Comparison of ENCODE assay signal across 8 cellular contexts in genomic region chr3:133037440-133037839, GRCh38. TPM values are rescaled to one million over a fixed set of nuclear protein-coding genes. Genes with fewer than 3 reads are reported as not detected.
DNase-seq lines count a peak whose midpoint lies in the region; ATAC-seq and TF ChIP-seq lines count a peak whose summit lies in the region.

No MANE protein-coding gene starts in this region.

- no TSS peak for BruUV-seq in Caco-2 (replicated peaks; lab: Mats Ljungman, UMichigan)

- TF ChIP-seq POLR2A in sigmoid colon (IDR thresholded peaks at IDR 0.05): no peak

- no peaks in the 10 kb centered on the region for H3K9me2 ChIP-seq in GM23338 (ENCODE audit: insufficient read depth)

- H3K4me3 Mint-ChIP-seq in GM23338 (peak overlapping the region; percentile 75), Caco-2 (ENCODE audit: unreplicated experiment) (no peak overlapping the region)

- TF ChIP-seq EP300 in sigmoid colon (IDR thresholded peaks at IDR 0.05): no peak

- peak overlapping the region; percentile 3 for H2AFZ ChIP-seq in GM23338

- intact Hi-C loops in sigmoid colon (cut with DNase I) (loop anchor here (2.0 kb wide), 1 partner anchor 311 kb away; no protein-coding TSS in a partner anchor), Caco-2 (cut with micrococcal nuclease; ENCODE audit: unreplicated experiment) (no loop called here)

- H3K27ac ChIP-seq in GM23338 (ENCODE audit: low read depth) (no peak overlapping the region), sigmoid colon (no peak overlapping the region)

- 75 to 84% methylated on average over 9 of the region's 9 CpGs for WGBS in sigmoid colon, 2 donors

- CTCF ChIA-PET in Caco-2 (lab: Charles Lee): no interaction called here

- H3K4me1 ChIP-seq in GM23338 (ENCODE audit: insufficient read depth): peaks cover 35% of the 10 kb centered on the region
- peaks cover 0 to 22% (median 20%) of the 10 kb centered on the region in 4 donors for H3K4me1 ChIP-seq in sigmoid colon
- no peaks in the 10 kb centered on the region for H3K4me1 ChIP-seq in Caco-2
- no peaks in the 10 kb centered on the region for H3K4me1 ChIP-seq in HAP-1

- H3K9me3 Mint-ChIP-seq in GM23338: peaks cover 4% of the 10 kb centered on the region; the same call in 2 of the 3 replicates
- no peaks in the 10 kb centered on the region for H3K9me3 Mint-ChIP-seq in Caco-2 (ENCODE audit: unreplicated experiment)

- no peak for ATAC-seq in GM23338

- DNase-seq in GM23338 (ENCODE audit: low spot score): no peak
- DNase-seq in NCI-H345 (lab: John Stamatoyannopoulos, UW): peak; percentile 57
- DNase-seq in epithelial cell of proximal tubule (ENCODE audit: low read depth): no peak
- no peak for DNase-seq in sigmoid colon
- no peak for DNase-seq in Caco-2
- no peak for DNase-seq in NCI-H446 treated with DMSO at 0.1 percent for 48 hours (lab: John Stamatoyannopoulos, UW)
- DNase-seq in HAP-1 (ENCODE audit: low spot score in 2 of 2): no peak
- no peak for DNase-seq in cortex of kidney (lab: John Stamatoyannopoulos, UW)

- in situ Hi-C loops in HAP-1 (cut with MboI; ENCODE audit: low sequenced_read_pairs): loop anchor here (25.0 kb wide), 1 partner anchor 300 kb away; no protein-coding TSS in a partner anchor

- TF ChIP-seq CTCF in GM23338 (conservative IDR thresholded peaks at IDR 0.05; ENCODE audit: low read depth in 2 of 2) (no peak), epithelial cell of proximal tubule (conservative IDR thresholded peaks at IDR 0.05; ENCODE audit: low read depth, low read length) (no peak), sigmoid colon (IDR thresholded peaks at IDR 0.05) (no peak), Caco-2 (IDR thresholded peaks at IDR 0.05; ENCODE audit: insufficient read depth in 1 of 2, low read depth in 1 of 2, low read length in 1 of 2, severe bottlenecking in 1 of 2, unreplicated experiment in 1 of 2) (no peak)

- no peaks in the 10 kb centered on the region for H3K36me3 ChIP-seq in GM23338 (ENCODE audit: insufficient read depth)
- H3K36me3 ChIP-seq in sigmoid colon: no peaks in the 10 kb centered on the region
- H3K36me3 ChIP-seq in Caco-2 (ENCODE audit: control insufficient read depth, insufficient read depth, low read length): no peaks in the 10 kb centered on the region
- no peaks in the 10 kb centered on the region for H3K36me3 ChIP-seq in HAP-1 (replicated peaks)

- H3K27ac Mint-ChIP-seq in GM23338 (peak overlapping the region; percentile 93), Caco-2 (ENCODE audit: unreplicated experiment) (no peak overlapping the region)

- POLR2A ChIA-PET in Caco-2 (lab: Charles Lee): no interaction called here

- H3K27me3 ChIP-seq in GM23338 (ENCODE audit: insufficient read depth): peaks cover 21% of the 10 kb centered on the region
- H3K27me3 ChIP-seq in sigmoid colon: peaks cover 0 to 29% (median 12%) of the 10 kb centered on the region in 3 donors
- 0 out of 2 replicates have a peak, but pooled peaks cover 1% of the 10 kb centered on the region for H3K27me3 ChIP-seq in Caco-2 (replicated peaks; ENCODE audit: control insufficient read depth, insufficient read depth, low read length)
- H3K27me3 ChIP-seq in HAP-1 (ENCODE audit: low read depth): peaks cover 42% of the 10 kb centered on the region

- H4K20me1 ChIP-seq in GM23338 (replicated peaks; ENCODE audit: insufficient read depth): no peaks in the 10 kb centered on the region

- H3K27me3 Mint-ChIP-seq in GM23338 (ENCODE audit: insufficient read depth, low read depth, poor library complexity) (peaks cover 14% of the 10 kb centered on the region), Caco-2 (ENCODE audit: insufficient read depth, unreplicated experiment) (peaks cover 8% of the 10 kb centered on the region)

- H3K4me3 ChIP-seq in GM23338 (peak overlapping the region; percentile 86), epithelial cell of proximal tubule (ENCODE audit: low read depth, low read length) (peak overlapping the region; percentile 59), sigmoid colon (peak overlapping the region in 3 of 4 donors; percentile 58 to 66 (median 61)), Caco-2 (ENCODE audit: low read depth, low read length) (no peak overlapping the region), HAP-1 (no peak overlapping the region)

- H3K4me1 Mint-ChIP-seq in GM23338: peaks cover 46% of the 10 kb centered on the region
- H3K4me1 Mint-ChIP-seq in Caco-2 (ENCODE audit: low read depth, unreplicated experiment): no peaks in the 10 kb centered on the region

- H3F3A ChIP-seq in GM23338 (replicated peaks; ENCODE audit: low read depth): no peaks in the 10 kb centered on the region

- H3K79me2 ChIP-seq in GM23338 (replicated peaks; ENCODE audit: insufficient read depth): peaks cover 13% of the 10 kb centered on the region

- H3K4me2 ChIP-seq in GM23338: peak overlapping the region; percentile 96

- H3K36me3 Mint-ChIP-seq in GM23338 (ENCODE audit: low read depth) (0 out of 3 replicates have a peak, but pooled peaks cover 3% of the 10 kb centered on the region), Caco-2 (ENCODE audit: insufficient read depth, unreplicated experiment) (no peaks in the 10 kb centered on the region)

- no peaks in the 10 kb centered on the region for H3K9me3 ChIP-seq in sigmoid colon
- no peaks in the 10 kb centered on the region for H3K9me3 ChIP-seq in Caco-2
- H3K9me3 ChIP-seq in HAP-1: no peaks in the 10 kb centered on the region

TF ChIP-seq in GM23338, 12 proteins besides CTCF, POLR2A, EP300 and RAD21 (continues in another document):
- TF ChIP-seq ZNF331 (CRISPR knock-in tag; IDR thresholded peaks at IDR 0.05; ENCODE audit: low read depth) (no peak), EZH2phosphoT487 (IDR thresholded peaks at IDR 0.05; ENCODE audit: unreplicated experiment) (no peak), STAT1 (IDR thresholded peaks at IDR 0.05; ENCODE audit: unreplicated experiment) (no peak), EZH2 (IDR thresholded peaks at IDR 0.05; ENCODE audit: low read depth, unreplicated experiment) (no peak), JUNB (IDR thresholded peaks at IDR 0.05; ENCODE audit: unreplicated experiment) (no peak), NANOG (IDR thresholded peaks at IDR 0.05; ENCODE audit: borderline replicate concordance) (no peak)
- TF ChIP-seq, protein P1, sequence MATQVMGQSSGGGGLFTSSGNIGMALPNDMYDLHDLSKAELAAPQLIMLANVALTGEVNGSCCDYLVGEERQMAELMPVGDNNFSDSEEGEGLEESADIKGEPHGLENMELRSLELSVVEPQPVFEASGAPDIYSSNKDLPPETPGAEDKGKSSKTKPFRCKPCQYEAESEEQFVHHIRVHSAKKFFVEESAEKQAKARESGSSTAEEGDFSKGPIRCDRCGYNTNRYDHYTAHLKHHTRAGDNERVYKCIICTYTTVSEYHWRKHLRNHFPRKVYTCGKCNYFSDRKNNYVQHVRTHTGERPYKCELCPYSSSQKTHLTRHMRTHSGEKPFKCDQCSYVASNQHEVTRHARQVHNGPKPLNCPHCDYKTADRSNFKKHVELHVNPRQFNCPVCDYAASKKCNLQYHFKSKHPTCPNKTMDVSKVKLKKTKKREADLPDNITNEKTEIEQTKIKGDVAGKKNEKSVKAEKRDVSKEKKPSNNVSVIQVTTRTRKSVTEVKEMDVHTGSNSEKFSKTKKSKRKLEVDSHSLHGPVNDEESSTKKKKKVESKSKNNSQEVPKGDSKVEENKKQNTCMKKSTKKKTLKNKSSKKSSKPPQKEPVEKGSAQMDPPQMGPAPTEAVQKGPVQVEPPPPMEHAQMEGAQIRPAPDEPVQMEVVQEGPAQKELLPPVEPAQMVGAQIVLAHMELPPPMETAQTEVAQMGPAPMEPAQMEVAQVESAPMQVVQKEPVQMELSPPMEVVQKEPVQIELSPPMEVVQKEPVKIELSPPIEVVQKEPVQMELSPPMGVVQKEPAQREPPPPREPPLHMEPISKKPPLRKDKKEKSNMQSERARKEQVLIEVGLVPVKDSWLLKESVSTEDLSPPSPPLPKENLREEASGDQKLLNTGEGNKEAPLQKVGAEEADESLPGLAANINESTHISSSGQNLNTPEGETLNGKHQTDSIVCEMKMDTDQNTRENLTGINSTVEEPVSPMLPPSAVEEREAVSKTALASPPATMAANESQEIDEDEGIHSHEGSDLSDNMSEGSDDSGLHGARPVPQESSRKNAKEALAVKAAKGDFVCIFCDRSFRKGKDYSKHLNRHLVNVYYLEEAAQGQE (IDR thresholded peaks at IDR 0.05; ENCODE audit: unreplicated experiment): no peak
- TF ChIP-seq, protein P2, sequence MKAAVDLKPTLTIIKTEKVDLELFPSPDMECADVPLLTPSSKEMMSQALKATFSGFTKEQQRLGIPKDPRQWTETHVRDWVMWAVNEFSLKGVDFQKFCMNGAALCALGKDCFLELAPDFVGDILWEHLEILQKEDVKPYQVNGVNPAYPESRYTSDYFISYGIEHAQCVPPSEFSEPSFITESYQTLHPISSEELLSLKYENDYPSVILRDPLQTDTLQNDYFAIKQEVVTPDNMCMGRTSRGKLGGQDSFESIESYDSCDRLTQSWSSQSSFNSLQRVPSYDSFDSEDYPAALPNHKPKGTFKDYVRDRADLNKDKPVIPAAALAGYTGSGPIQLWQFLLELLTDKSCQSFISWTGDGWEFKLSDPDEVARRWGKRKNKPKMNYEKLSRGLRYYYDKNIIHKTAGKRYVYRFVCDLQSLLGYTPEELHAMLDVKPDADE (IDR thresholded peaks at IDR 0.05): no peak

RNA-seq across cellular contexts. Expression of gene TMEM108, which starts 0.8 kb away (rescaled TPM):
- total RNA-seq in GM23338 (2014; rRNA removed; shearing (Covaris generic)): 7.4 and 7.9 TPM in 2 replicates
- polyA plus RNA-seq in GM23338 (2016; fragmentation: Nextera tagmentation; extraction: Ambion mirVana): 13.2 and 15.3 TPM in 2 replicates
- 1.4 and 1.7 TPM in 2 replicates for total RNA-seq in epithelial cell of proximal tubule
- 1 to 10 TPM in 1 of 4 donors, under 1 TPM in 3; 0.71 to 3.0 (median 0.89) TPM for total RNA-seq in sigmoid colon
- polyA plus RNA-seq in sigmoid colon: under 1 TPM in 1 of 3 donors, not detected in 2; 0.86 TPM
- not detected in 2 replicates for total RNA-seq in Caco-2 (2022)

Comparison
In these comparisons a context has a peak if more than half of its experiments do, and no peak if none do; other contexts are left out.
1. H3K4me3 ChIP-seq: peak in GM23338 (single experiment), epithelial cell of proximal tubule (single experiment) and sigmoid colon (3 of 4); none in Caco-2 (single experiment) and HAP-1 (single experiment).